Comparison of ENCODE assay signal across 26 cellular contexts in genomic region chr13:63285426-63285825, GRCh38.
"Had no signal": no experiment of that assay in that cellular context is flagged by ENCODE, and none has a peak within 500 bp of the region (broad histone marks: within the 10 kb centered on the region; RNA-seq: fewer than 3 reads in every experiment).

No MANE protein-coding gene starts in this region.

- ATAC-seq: esophagus mucosa, gastrocnemius medialis, heart right ventricle, left cardiac atrium, left lung, left ventricle myocardium superior, lower lobe of right lung, mucosa of descending colon had no signal

- DNase-seq: dermis blood vessel endothelial cell; dorsolateral prefrontal cortex; effector CD4-positive, alpha-beta T cell; effector memory CD4-positive, alpha-beta T cell; erythroblast; esophagus squamous epithelium; foreskin fibroblast; foreskin melanocyte; gastrocnemius medialis; glutamatergic neuron; head of caudate nucleus; heart right ventricle; hippocampal formation; left cardiac atrium; left lung; left ventricle myocardium superior; lower lobe of right lung; mesenchymal stem cell; mucosa of descending colon; naive B cell had no signal

- FAIRE-seq: colon, islet of Langerhans, keratinocyte had no signal

- H3K27me3 ChIP-seq: esophagus squamous epithelium, gastrocnemius medialis, heart right ventricle, left lung had no signal

- H3K27ac ChIP-seq: coronary artery, dorsolateral prefrontal cortex, epithelial cell of prostate, esophagus squamous epithelium, gastrocnemius medialis, heart right ventricle, left lung, lower lobe of right lung had no signal

- H3K4me1 ChIP-seq: esophagus squamous epithelium, gastrocnemius medialis, heart right ventricle, left lung, lower lobe of right lung had no signal

- H3K4me3 ChIP-seq: coronary artery, dorsolateral prefrontal cortex, esophagus squamous epithelium, gastrocnemius medialis, heart right ventricle, left lung, lower lobe of right lung, mucosa of descending colon had no signal

- H3K36me3 ChIP-seq: esophagus squamous epithelium, gastrocnemius medialis, heart right ventricle, left lung, lower lobe of right lung had no signal

- H3K9me3 ChIP-seq: gastrocnemius medialis had no signal
